In the genomic region with DNA sequence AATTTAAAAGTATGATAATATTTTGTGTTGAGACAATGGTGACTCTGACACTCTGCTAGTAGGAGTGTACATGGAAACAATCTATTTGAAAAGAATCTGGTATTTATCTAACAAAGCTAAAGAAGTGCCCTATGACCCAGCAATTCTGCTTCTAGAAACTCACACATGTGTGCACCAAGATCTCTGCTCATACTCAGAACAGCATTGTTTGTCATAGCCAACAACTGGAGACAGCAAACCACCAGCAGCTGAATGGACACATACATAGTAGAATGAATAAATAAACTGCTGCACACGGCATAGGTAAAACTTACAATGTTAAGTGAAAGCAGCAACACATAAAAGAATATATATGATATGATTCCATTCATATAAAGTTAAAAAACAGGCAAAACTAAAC, we compare ENCODE assay signal across 1 cellular context.
TF ChIP-seq lines count a peak whose summit lies in the region.

No MANE protein-coding gene starts in this region.

TF ChIP-seq in GM23338, 12 proteins besides CTCF, POLR2A, EP300 and RAD21 (continued from another document):
- TF ChIP-seq, protein P1, sequence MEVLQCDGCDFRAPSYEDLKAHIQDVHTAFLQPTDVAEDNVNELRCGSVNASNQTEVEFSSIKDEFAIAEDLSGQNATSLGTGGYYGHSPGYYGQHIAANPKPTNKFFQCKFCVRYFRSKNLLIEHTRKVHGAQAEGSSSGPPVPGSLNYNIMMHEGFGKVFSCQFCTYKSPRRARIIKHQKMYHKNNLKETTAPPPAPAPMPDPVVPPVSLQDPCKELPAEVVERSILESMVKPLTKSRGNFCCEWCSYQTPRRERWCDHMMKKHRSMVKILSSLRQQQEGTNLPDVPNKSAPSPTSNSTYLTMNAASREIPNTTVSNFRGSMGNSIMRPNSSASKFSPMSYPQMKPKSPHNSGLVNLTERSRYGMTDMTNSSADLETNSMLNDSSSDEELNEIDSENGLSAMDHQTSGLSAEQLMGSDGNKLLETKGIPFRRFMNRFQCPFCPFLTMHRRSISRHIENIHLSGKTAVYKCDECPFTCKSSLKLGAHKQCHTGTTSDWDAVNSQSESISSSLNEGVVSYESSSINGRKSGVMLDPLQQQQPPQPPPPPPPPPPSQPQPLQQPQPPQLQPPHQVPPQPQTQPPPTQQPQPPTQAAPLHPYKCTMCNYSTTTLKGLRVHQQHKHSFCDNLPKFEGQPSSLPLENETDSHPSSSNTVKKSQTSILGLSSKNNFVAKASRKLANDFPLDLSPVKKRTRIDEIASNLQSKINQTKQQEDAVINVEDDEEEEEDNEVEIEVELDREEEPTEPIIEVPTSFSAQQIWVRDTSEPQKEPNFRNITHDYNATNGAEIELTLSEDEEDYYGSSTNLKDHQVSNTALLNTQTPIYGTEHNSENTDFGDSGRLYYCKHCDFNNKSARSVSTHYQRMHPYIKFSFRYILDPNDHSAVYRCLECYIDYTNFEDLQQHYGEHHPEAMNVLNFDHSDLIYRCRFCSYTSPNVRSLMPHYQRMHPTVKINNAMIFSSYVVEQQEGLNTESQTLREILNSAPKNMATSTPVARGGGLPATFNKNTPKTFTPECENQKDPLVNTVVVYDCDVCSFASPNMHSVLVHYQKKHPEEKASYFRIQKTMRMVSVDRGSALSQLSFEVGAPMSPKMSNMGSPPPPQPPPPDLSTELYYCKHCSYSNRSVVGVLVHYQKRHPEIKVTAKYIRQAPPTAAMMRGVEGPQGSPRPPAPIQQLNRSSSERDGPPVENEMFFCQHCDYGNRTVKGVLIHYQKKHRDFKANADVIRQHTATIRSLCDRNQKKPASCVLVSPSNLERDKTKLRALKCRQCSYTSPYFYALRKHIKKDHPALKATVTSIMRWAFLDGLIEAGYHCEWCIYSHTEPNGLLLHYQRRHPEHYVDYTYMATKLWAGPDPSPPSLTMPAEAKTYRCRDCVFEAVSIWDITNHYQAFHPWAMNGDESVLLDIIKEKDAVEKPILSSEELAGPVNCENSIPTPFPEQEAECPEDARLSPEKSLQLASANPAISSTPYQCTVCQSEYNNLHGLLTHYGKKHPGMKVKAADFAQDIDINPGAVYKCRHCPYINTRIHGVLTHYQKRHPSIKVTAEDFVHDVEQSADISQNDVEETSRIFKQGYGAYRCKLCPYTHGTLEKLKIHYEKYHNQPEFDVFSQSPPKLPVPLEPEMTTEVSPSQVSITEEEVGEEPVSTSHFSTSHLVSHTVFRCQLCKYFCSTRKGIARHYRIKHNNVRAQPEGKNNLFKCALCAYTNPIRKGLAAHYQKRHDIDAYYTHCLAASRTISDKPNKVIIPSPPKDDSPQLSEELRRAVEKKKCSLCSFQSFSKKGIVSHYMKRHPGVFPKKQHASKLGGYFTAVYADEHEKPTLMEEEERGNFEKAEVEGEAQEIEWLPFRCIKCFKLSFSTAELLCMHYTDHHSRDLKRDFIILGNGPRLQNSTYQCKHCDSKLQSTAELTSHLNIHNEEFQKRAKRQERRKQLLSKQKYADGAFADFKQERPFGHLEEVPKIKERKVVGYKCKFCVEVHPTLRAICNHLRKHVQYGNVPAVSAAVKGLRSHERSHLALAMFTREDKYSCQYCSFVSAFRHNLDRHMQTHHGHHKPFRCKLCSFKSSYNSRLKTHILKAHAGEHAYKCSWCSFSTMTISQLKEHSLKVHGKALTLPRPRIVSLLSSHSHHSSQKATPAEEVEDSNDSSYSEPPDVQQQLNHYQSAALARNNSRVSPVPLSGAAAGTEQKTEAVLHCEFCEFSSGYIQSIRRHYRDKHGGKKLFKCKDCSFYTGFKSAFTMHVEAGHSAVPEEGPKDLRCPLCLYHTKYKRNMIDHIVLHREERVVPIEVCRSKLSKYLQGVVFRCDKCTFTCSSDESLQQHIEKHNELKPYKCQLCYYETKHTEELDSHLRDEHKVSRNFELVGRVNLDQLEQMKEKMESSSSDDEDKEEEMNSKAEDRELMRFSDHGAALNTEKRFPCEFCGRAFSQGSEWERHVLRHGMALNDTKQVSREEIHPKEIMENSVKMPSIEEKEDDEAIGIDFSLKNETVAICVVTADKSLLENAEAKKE (CRISPR knock-in tag; IDR thresholded peaks at IDR 0.05): no peak
- TF ChIP-seq REST (IDR thresholded peaks at IDR 0.05; ENCODE audit: unreplicated experiment): no peak
- TF ChIP-seq POLR2AphosphoS5 (IDR thresholded peaks at IDR 0.05; ENCODE audit: low read depth): no peak
